ENCODE assay signal across 1 cellular context in the genomic region with DNA sequence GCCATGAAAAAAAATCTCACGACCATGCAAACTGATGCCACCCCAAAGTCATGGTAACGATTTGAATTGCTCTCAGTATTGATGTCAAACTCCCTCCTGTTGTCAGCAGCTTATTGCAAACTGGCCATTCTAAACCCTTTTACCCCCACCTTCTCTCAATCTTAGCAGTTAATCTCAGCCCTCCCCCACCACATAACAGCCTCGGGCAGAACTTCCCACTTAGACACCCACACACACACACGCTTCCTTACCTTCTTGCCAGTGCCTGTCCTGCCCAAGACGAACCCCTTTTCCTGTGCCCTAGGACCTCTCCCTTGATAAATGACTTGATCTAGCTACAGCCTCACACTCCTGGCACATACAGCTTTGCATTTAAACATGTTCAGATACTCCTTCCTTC.
TF ChIP-seq lines count a peak whose summit lies in the region.

No MANE protein-coding gene starts in this region.

TF ChIP-seq in GM23338, 12 proteins besides CTCF, POLR2A, EP300 and RAD21 (continued from another document):
- TF ChIP-seq, protein P1, sequence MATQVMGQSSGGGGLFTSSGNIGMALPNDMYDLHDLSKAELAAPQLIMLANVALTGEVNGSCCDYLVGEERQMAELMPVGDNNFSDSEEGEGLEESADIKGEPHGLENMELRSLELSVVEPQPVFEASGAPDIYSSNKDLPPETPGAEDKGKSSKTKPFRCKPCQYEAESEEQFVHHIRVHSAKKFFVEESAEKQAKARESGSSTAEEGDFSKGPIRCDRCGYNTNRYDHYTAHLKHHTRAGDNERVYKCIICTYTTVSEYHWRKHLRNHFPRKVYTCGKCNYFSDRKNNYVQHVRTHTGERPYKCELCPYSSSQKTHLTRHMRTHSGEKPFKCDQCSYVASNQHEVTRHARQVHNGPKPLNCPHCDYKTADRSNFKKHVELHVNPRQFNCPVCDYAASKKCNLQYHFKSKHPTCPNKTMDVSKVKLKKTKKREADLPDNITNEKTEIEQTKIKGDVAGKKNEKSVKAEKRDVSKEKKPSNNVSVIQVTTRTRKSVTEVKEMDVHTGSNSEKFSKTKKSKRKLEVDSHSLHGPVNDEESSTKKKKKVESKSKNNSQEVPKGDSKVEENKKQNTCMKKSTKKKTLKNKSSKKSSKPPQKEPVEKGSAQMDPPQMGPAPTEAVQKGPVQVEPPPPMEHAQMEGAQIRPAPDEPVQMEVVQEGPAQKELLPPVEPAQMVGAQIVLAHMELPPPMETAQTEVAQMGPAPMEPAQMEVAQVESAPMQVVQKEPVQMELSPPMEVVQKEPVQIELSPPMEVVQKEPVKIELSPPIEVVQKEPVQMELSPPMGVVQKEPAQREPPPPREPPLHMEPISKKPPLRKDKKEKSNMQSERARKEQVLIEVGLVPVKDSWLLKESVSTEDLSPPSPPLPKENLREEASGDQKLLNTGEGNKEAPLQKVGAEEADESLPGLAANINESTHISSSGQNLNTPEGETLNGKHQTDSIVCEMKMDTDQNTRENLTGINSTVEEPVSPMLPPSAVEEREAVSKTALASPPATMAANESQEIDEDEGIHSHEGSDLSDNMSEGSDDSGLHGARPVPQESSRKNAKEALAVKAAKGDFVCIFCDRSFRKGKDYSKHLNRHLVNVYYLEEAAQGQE (IDR thresholded peaks at IDR 0.05; ENCODE audit: unreplicated experiment): no peak
- no peak for TF ChIP-seq STAT1 (IDR thresholded peaks at IDR 0.05; ENCODE audit: unreplicated experiment)
- no peak for TF ChIP-seq CREB1 (CRISPR knock-in tag; IDR thresholded peaks at IDR 0.05; ENCODE audit: low read depth)
- no peak for TF ChIP-seq EZH2 (IDR thresholded peaks at IDR 0.05; ENCODE audit: low read depth, unreplicated experiment)
- no peak for TF ChIP-seq NANOG (IDR thresholded peaks at IDR 0.05; ENCODE audit: borderline replicate concordance)
- TF ChIP-seq, protein P2, sequence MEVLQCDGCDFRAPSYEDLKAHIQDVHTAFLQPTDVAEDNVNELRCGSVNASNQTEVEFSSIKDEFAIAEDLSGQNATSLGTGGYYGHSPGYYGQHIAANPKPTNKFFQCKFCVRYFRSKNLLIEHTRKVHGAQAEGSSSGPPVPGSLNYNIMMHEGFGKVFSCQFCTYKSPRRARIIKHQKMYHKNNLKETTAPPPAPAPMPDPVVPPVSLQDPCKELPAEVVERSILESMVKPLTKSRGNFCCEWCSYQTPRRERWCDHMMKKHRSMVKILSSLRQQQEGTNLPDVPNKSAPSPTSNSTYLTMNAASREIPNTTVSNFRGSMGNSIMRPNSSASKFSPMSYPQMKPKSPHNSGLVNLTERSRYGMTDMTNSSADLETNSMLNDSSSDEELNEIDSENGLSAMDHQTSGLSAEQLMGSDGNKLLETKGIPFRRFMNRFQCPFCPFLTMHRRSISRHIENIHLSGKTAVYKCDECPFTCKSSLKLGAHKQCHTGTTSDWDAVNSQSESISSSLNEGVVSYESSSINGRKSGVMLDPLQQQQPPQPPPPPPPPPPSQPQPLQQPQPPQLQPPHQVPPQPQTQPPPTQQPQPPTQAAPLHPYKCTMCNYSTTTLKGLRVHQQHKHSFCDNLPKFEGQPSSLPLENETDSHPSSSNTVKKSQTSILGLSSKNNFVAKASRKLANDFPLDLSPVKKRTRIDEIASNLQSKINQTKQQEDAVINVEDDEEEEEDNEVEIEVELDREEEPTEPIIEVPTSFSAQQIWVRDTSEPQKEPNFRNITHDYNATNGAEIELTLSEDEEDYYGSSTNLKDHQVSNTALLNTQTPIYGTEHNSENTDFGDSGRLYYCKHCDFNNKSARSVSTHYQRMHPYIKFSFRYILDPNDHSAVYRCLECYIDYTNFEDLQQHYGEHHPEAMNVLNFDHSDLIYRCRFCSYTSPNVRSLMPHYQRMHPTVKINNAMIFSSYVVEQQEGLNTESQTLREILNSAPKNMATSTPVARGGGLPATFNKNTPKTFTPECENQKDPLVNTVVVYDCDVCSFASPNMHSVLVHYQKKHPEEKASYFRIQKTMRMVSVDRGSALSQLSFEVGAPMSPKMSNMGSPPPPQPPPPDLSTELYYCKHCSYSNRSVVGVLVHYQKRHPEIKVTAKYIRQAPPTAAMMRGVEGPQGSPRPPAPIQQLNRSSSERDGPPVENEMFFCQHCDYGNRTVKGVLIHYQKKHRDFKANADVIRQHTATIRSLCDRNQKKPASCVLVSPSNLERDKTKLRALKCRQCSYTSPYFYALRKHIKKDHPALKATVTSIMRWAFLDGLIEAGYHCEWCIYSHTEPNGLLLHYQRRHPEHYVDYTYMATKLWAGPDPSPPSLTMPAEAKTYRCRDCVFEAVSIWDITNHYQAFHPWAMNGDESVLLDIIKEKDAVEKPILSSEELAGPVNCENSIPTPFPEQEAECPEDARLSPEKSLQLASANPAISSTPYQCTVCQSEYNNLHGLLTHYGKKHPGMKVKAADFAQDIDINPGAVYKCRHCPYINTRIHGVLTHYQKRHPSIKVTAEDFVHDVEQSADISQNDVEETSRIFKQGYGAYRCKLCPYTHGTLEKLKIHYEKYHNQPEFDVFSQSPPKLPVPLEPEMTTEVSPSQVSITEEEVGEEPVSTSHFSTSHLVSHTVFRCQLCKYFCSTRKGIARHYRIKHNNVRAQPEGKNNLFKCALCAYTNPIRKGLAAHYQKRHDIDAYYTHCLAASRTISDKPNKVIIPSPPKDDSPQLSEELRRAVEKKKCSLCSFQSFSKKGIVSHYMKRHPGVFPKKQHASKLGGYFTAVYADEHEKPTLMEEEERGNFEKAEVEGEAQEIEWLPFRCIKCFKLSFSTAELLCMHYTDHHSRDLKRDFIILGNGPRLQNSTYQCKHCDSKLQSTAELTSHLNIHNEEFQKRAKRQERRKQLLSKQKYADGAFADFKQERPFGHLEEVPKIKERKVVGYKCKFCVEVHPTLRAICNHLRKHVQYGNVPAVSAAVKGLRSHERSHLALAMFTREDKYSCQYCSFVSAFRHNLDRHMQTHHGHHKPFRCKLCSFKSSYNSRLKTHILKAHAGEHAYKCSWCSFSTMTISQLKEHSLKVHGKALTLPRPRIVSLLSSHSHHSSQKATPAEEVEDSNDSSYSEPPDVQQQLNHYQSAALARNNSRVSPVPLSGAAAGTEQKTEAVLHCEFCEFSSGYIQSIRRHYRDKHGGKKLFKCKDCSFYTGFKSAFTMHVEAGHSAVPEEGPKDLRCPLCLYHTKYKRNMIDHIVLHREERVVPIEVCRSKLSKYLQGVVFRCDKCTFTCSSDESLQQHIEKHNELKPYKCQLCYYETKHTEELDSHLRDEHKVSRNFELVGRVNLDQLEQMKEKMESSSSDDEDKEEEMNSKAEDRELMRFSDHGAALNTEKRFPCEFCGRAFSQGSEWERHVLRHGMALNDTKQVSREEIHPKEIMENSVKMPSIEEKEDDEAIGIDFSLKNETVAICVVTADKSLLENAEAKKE (CRISPR knock-in tag; IDR thresholded peaks at IDR 0.05): no peak
TF ChIP-seq in GM23338: peak in this region for 0.
